In genomic region chr17:45775576-45776011, GRCh38 we compare ENCODE assay signal across 13 cellular contexts. TPM values are rescaled to one million over a fixed set of nuclear protein-coding genes. Genes with fewer than 3 reads are reported as not detected.
DNase-seq lines count a peak whose midpoint lies in the region; ATAC-seq, FAIRE-seq and TF ChIP-seq lines count a peak whose summit lies in the region.
"Had no signal": no experiment of that assay in that cellular context is flagged by ENCODE, and none has a peak within 500 bp of the region (broad histone marks: within the 10 kb centered on the region; RNA-seq: fewer than 3 reads in every experiment).

No MANE protein-coding gene starts in this region.

- ATAC-seq in HepG2: no peak
- ATAC-seq in PC-3: no peak
- ATAC-seq in left colon: peak; percentile 34
- ATAC-seq in HG03469 (IDR thresholded peaks at IDR 0.05; ENCODE audit: unreplicated experiment): no peak

- H2AFZ ChIP-seq in HepG2 (ENCODE audit: low read length) (no peak overlapping the region), PC-3 (ENCODE audit: low read length) (no peak overlapping the region)

- POLR2A ChIA-PET in HepG2 (lab: Yijun Ruan, JAX): no interaction called here
- POLR2A ChIA-PET in PC-3 (lab: Charles Lee; ENCODE audit: unreplicated experiment): no interaction called here

- DNase-seq in HepG2 (ENCODE audit: low spot score): no peak
- DNase-seq in PC-3: peak; percentile 46
- DNase-seq in left colon: peak in 1 of 2 donors; percentile 18
- no peak for DNase-seq in stimulated activated CD8-positive, alpha-beta memory T cell treated with anti-CD3 and anti-CD28 coated beads, Interleukin-4, amount 100 ng/mL, for 48 hours
- DNase-seq in dermis blood vessel endothelial cell: no peak
- DNase-seq in T1000 (lab: John Stamatoyannopoulos, UW): no peak
- DNase-seq: activated CD4-positive, alpha-beta T cell treated with anti-CD3 and anti-CD28 coated beads, Interleukin-2, amount 10 ng/mL, durations not matched to agents 24 days and 14 days; activated naive CD4-positive, alpha-beta T cell; NCI-H187 treated with DMSO at 0.1 percent for 48 hours had no signal

- in situ Hi-C loops in HepG2 (cut with HindIII; ENCODE audit: extremely low pct_ligation_motif_present, low pct_unique_long_range_greater_than_20kb): no loop called here

- FAIRE-seq in HepG2 (lab: Jason Lieb, UNC): no peak

- intact Hi-C loops in HepG2 (cut with micrococcal nuclease; ENCODE audit: unreplicated experiment): no loop called here
- intact Hi-C loops in PC-3 (cut with micrococcal nuclease): no loop called here
- intact Hi-C loops in left colon (cut with DNase I, micrococcal nuclease): no loop called here

- no peaks in the 10 kb centered on the region for H3F3A ChIP-seq in PC-3 (ENCODE audit: low read length, unreplicated experiment)

- H4K20me1 ChIP-seq in HepG2 (ENCODE audit: insufficient read depth, low read length) (no peaks in the 10 kb centered on the region), PC-3 (ENCODE audit: low read length) (no peaks in the 10 kb centered on the region)

- H3K27me3 ChIP-seq in liver (ENCODE audit: control insufficient read depth in 4 of 4, insufficient read depth in 4 of 4, low read length in 3 of 4) (peaks cover 0 to 7% (median 1%) of the 10 kb centered on the region in 4 donors), HepG2 (ENCODE audit: control insufficient read depth in 1 of 2, insufficient read depth in 2 of 2, low read length in 2 of 2) (peaks cover 5 to 49% of the 10 kb centered on the region in 2 experiments), PC-3 (ENCODE audit: low read length) (peaks cover 52% of the 10 kb centered on the region)

- CTCF ChIA-PET in HepG2 (lab: Yijun Ruan, JAX; ENCODE audit: low intra/inter-chr PET ratio, low total read pairs) (no interaction called here), PC-3 (lab: Charles Lee) (no interaction called here)

- H3K9ac ChIP-seq in liver (ENCODE audit: low read depth in 1 of 2, low read length in 2 of 2) (no peak overlapping the region), HepG2 (ENCODE audit: insufficient read depth, low read depth, low read length) (no peak overlapping the region), PC-3 (ENCODE audit: low read length) (no peak overlapping the region)

- H3K4me3 ChIP-seq in liver (ENCODE audit: low read depth in 1 of 3, low read length in 3 of 3) (no peak overlapping the region), HepG2 (replicated peaks in 1 of 3; ENCODE audit: insufficient read depth in 1 of 3, low read depth in 2 of 3, low read length in 3 of 3) (no peak overlapping the region), PC-3 (ENCODE audit: low read length) (no peak overlapping the region)

- BruUV-seq in HepG2 (replicated peaks; lab: Mats Ljungman, UMichigan) (no TSS peak), PC-3 (replicated peaks; lab: Mats Ljungman, UMichigan) (no TSS peak)

- H3K4me1 ChIP-seq in liver (ENCODE audit: control insufficient read depth in 4 of 4, insufficient read depth in 4 of 4, low read length in 3 of 4) (no peaks in the 10 kb centered on the region), HepG2 (ENCODE audit: insufficient read depth, low read length) (peaks cover 4% of the 10 kb centered on the region; the same call in 1 of the 2 replicates), PC-3 (ENCODE audit: insufficient read depth, low read length) (no peaks in the 10 kb centered on the region)

- TF ChIP-seq CTCF in liver (IDR thresholded peaks at IDR 0.05; ENCODE audit: low read depth, low read length, missing input control) (no peak), HepG2 (CRISPR knock-in tag; IDR thresholded peaks at IDR 0.05) (no peak), PC-3 (conservative IDR thresholded peaks at IDR 0.05; ENCODE audit: low read depth, low read length) (no peak)

- TF ChIP-seq EP300 in HepG2 (IDR thresholded peaks at IDR 0.05; ENCODE audit: low read depth in 2 of 2, low read length in 2 of 2): no peak
- no peak for TF ChIP-seq EP300 in HepG2 (CRISPR knock-in tag; IDR thresholded peaks at IDR 0.05; ENCODE audit: borderline replicate concordance)

- no peaks in the 10 kb centered on the region for H3K9me3 ChIP-seq in liver (ENCODE audit: control insufficient read depth in 4 of 4, low read length in 3 of 4)
- no peaks in the 10 kb centered on the region for H3K9me3 ChIP-seq in HepG2 (ENCODE audit: low read length)
- H3K9me3 ChIP-seq in PC-3 (ENCODE audit: low read length): no peaks in the 10 kb centered on the region

- 65% methylated on average over 4 of the region's 4 CpGs for WGBS in liver
- 0% methylated on average over 1 of the region's 4 CpGs for WGBS in HepG2 (ENCODE audit: low lambda C conversion rate)

- H3K36me3 ChIP-seq in liver (ENCODE audit: control insufficient read depth in 4 of 4, insufficient read depth in 3 of 4, low read depth in 1 of 4, low read length in 3 of 4) (no peaks in the 10 kb centered on the region), HepG2 (replicated peaks in 1 of 2; ENCODE audit: control insufficient read depth in 1 of 2, insufficient read depth in 2 of 2, low read length in 2 of 2) (no peaks in the 10 kb centered on the region), PC-3 (ENCODE audit: low read depth, low read length) (no peaks in the 10 kb centered on the region)

- H3K79me2 ChIP-seq in HepG2 (ENCODE audit: insufficient read depth, low read length) (no peaks in the 10 kb centered on the region), PC-3 (ENCODE audit: low read length) (no peaks in the 10 kb centered on the region)

- no peaks in the 10 kb centered on the region for H3K9me2 ChIP-seq in PC-3 (replicated peaks; ENCODE audit: low read length)

- TF ChIP-seq POLR2A in HepG2 (IDR thresholded peaks at IDR 0.05; ENCODE audit: insufficient read depth in 1 of 2, low read depth in 2 of 2, low read length in 2 of 2): no peak

- H3K4me2 ChIP-seq in HepG2 (ENCODE audit: low read depth, low read length) (no peak overlapping the region), PC-3 (ENCODE audit: low read length) (no peak overlapping the region)

- TF ChIP-seq RAD21 in liver (IDR thresholded peaks at IDR 0.05) (no peak), HepG2 (CRISPR knock-in tag; IDR thresholded peaks at IDR 0.05) (no peak)

- no peak overlapping the region for H3K27ac ChIP-seq in liver (ENCODE audit: low read depth in 1 of 2, low read length in 2 of 2)
- no peak overlapping the region for H3K27ac ChIP-seq in HepG2 (ENCODE audit: extremely low read length, insufficient read depth, low read length)
- H3K27ac ChIP-seq in PC-3 (ENCODE audit: low read length): no peak overlapping the region
- H3K27ac ChIP-seq: HL-60 had no signal

TF ChIP-seq in liver, 16 proteins besides CTCF, POLR2A, EP300 and RAD21:
- TF ChIP-seq, protein P1, sequence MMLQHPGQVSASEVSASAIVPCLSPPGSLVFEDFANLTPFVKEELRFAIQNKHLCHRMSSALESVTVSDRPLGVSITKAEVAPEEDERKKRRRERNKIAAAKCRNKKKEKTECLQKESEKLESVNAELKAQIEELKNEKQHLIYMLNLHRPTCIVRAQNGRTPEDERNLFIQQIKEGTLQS (IDR thresholded peaks at IDR 0.05): no peak
- TF ChIP-seq RXRA (IDR thresholded peaks at IDR 0.05) (peak; percentile 33 to 47), HNF4A (conservative IDR thresholded peaks at IDR 0.05) (peak; percentile 14 to 29)

TF ChIP-seq in HepG2, 621 proteins besides CTCF, POLR2A, EP300 and RAD21:
- TF ChIP-seq ARNT (IDR thresholded peaks at IDR 0.05): no peak
- TF ChIP-seq, protein P2, sequence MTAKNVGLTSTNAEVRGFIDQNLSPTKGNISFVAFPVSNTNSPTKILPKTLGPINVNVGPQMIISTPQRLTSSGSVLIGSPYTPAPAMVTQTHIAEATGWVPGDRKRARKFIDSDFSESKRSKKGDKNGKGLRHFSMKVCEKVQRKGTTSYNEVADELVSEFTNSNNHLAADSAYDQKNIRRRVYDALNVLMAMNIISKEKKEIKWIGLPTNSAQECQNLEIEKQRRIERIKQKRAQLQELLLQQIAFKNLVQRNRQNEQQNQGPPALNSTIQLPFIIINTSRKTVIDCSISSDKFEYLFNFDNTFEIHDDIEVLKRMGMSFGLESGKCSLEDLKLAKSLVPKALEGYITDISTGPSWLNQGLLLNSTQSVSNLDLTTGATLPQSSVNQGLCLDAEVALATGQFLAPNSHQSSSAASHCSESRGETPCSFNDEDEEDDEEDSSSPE (CRISPR knock-in tag; IDR thresholded peaks at IDR 0.05): no peak
- TF ChIP-seq NFKBIZ (CRISPR knock-in tag; IDR thresholded peaks at IDR 0.05): no peak
- TF ChIP-seq ZKSCAN1 (IDR thresholded peaks at IDR 0.05; ENCODE audit: low read length): no peak
- no peak for TF ChIP-seq FOXC1 (CRISPR knock-in tag; IDR thresholded peaks at IDR 0.05; ENCODE audit: borderline replicate concordance)
- no peak for TF ChIP-seq RXRB (CRISPR knock-in tag; IDR thresholded peaks at IDR 0.05; ENCODE audit: borderline replicate concordance)
- TF ChIP-seq CHCHD3 (CRISPR knock-in tag; IDR thresholded peaks at IDR 0.05): no peak

RNA-seq across cellular contexts. Expression of gene CRHR1, which starts 8.5 kb away (rescaled TPM):
- total RNA-seq in liver: not detected
- not detected for polyA plus RNA-seq in liver
- total RNA-seq in HepG2 (2016; rRNA removed; fragmentation: Illumina TruSeq; extraction: Trizol): not detected in 2 replicates
- total RNA-seq in HepG2 (2016; cell fraction: cytosol; rRNA removed; fragmentation: Illumina TruSeq; extraction: Trizol; ENCODE audit: low read depth): not detected in 2 replicates
- total RNA-seq in HepG2 (2016; cell fraction: insoluble cytoplasmic fraction; rRNA removed; fragmentation: Illumina TruSeq; extraction: Trizol): not detected in 2 replicates
- total RNA-seq in HepG2 (2016; cell fraction: membrane; rRNA removed; fragmentation: Illumina TruSeq; extraction: Trizol): not detected in 2 replicates
- total RNA-seq in HepG2 (2016; cell fraction: nucleus; rRNA removed; fragmentation: Illumina TruSeq; extraction: Trizol): not detected in 2 replicates
- not detected in 2 replicates for polyA plus RNA-seq in HepG2 (2011; rRNA removed)
- not detected in 2 replicates for polyA plus RNA-seq in HepG2 (2011; cell fraction: cytosol; rRNA removed)
- polyA plus RNA-seq in HepG2 (2011; cell fraction: nucleus; rRNA removed): not detected in 2 replicates
- polyA plus RNA-seq in HepG2 (2012): not detected in 2 replicates
- polyA plus RNA-seq in HepG2 (2016; cell fraction: cytosol; fragmentation: Illumina TruSeq; extraction: Trizol; ENCODE audit: low read depth): not detected in 2 replicates
- not detected in 2 replicates for polyA plus RNA-seq in HepG2 (2016; cell fraction: insoluble cytoplasmic fraction; fragmentation: Illumina TruSeq; extraction: Trizol; ENCODE audit: low read depth)
- polyA plus RNA-seq in HepG2 (2016; cell fraction: membrane; fragmentation: Illumina TruSeq; extraction: Trizol; ENCODE audit: low read depth): not detected in 2 replicates
- not detected in 2 replicates for polyA plus RNA-seq in HepG2 (2016; cell fraction: nucleus; fragmentation: Illumina TruSeq; extraction: Trizol; ENCODE audit: insufficient read depth, low read depth)
- polyA minus RNA-seq in HepG2 (2011; rRNA and poly(A)+ RNA removed; ENCODE audit: low replicate concordance): 0.64 TPM in 1 of 2 replicates, not detected in the other
- polyA minus RNA-seq in HepG2 (2011; cell fraction: cytosol; rRNA and poly(A)+ RNA removed): not detected in 2 replicates
- polyA minus RNA-seq in HepG2 (2011; cell fraction: nucleus; rRNA and poly(A)+ RNA removed): not detected in 2 replicates
- total RNA-seq in PC-3 (2014; rRNA removed): not detected in 2 replicates
- not detected for total RNA-seq in left colon
- not detected in 2 replicates for total RNA-seq in dermis blood vessel endothelial cell
- total RNA-seq: activated CD4-positive, alpha-beta T cell treated with anti-CD3 and anti-CD28 coated beads, Interleukin-2, amount 10 ng/mL, durations not matched to agents 24 days and 14 days; glomerular endothelial cell had no signal
